Comparison of ENCODE assay signal across 8 cellular contexts in the genomic region with DNA sequence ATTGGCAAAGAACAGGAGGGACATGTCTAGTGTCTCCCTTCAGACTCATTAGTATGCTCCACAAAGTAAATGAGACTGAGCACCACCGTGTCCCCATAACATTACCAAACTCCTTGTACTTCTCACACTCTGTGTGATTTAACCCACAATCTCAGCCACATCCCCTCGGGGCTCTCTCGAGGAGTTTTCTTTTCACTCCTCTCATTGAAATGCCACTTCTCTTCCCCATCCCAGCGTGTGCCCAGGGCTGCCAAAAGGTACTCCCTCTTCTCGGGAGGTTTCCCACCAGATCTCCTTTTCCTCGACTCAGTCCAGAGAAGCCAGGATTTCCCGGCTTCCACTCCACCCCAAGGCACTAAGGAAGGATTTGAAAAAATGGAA. TPM values are rescaled to one million over a fixed set of nuclear protein-coding genes. Genes with fewer than 3 reads are reported as not detected.
DNase-seq lines count a peak whose midpoint lies in the region; ATAC-seq lines count a peak whose summit lies in the region.

No MANE protein-coding gene starts in this region.

- H3K9me3 ChIP-seq in esophagus (ENCODE audit: control insufficient read depth in 2 of 2, insufficient read depth in 1 of 2, low read depth in 1 of 2, low read length in 1 of 2) (no peaks in the 10 kb centered on the region), neuronal stem cell (replicated peaks in 1 of 2; ENCODE audit: control insufficient read depth in 2 of 2, insufficient read depth in 1 of 2, low read depth in 1 of 2, low read length in 2 of 2) (no peaks in the 10 kb centered on the region)

- CTCF ChIA-PET in T-cell (lab: Charles Lee) = interaction anchor here in 1 of 2 donors (1.4 kb wide), 1 partner anchor 38 kb away, joined by 4 read pairs; no protein-coding TSS in a partner anchor

- no peaks in the 10 kb centered on the region for H3K36me3 Mint-ChIP-seq in T-cell

- H3K4me2 ChIP-seq in neuronal stem cell (ENCODE audit: insufficient read depth, low read length, poor library complexity, severe bottlenecking) = peak overlapping the region; percentile 61

- peak overlapping the region; percentile 79 to 90 (median 85) for H3K4me3 Mint-ChIP-seq in T-cell

- peak overlapping the region; percentile 95 for H2BK5ac ChIP-seq in neuronal stem cell (ENCODE audit: low read length)

- H3K14ac ChIP-seq in neuronal stem cell (ENCODE audit: low read length) = peak overlapping the region; percentile 17

- H3K36me3 ChIP-seq in esophagus (ENCODE audit: control insufficient read depth in 2 of 2, insufficient read depth in 2 of 2, low read length in 1 of 2) = no peaks in the 10 kb centered on the region
- H3K36me3 ChIP-seq in neuronal stem cell (replicated peaks in 1 of 2; ENCODE audit: control insufficient read depth in 2 of 2, insufficient read depth in 2 of 2, low read length in 2 of 2) = peaks cover 0 to 20% of the 10 kb centered on the region in 2 donors

- H3K4me3 ChIP-seq in esophagus (ENCODE audit: low read depth in 1 of 2, low read length in 2 of 2) = peak overlapping the region; percentile 82 to 96
- H3K4me3 ChIP-seq in neuronal stem cell (ENCODE audit: low read length in 2 of 2) = peak overlapping the region; percentile 69 to 99

- peak overlapping the region; percentile 98 for H3K18ac ChIP-seq in neuronal stem cell (ENCODE audit: low read length)

- H3K27me3 ChIP-seq in esophagus (ENCODE audit: control insufficient read depth in 1 of 2, insufficient read depth in 2 of 2, low read length in 2 of 2) (no peaks in the 10 kb centered on the region), neuronal stem cell (ENCODE audit: control insufficient read depth in 3 of 3, insufficient read depth in 3 of 3, low read depth in 1 of 3, low read length in 3 of 3) (no peaks in the 10 kb centered on the region)

- H2AFZ ChIP-seq in neuronal stem cell (ENCODE audit: low read length) = peak overlapping the region; percentile 92

- H3K27ac ChIP-seq in esophagus (ENCODE audit: low read depth in 2 of 2, low read length in 1 of 2) (peak overlapping the region; percentile 89 to 90), neuronal stem cell (replicated peaks; ENCODE audit: low read length) (peak overlapping the region; percentile 92)

- peak in 3 of 4 experiments; percentile 13 to 55 (median 13) for ATAC-seq in T-cell (replicated peaks in 1 of 4)

- H2BK12ac ChIP-seq in neuronal stem cell (ENCODE audit: low read length) = no peak overlapping the region

- H3K9ac ChIP-seq in neuronal stem cell (ENCODE audit: low read depth, low read length, poor library complexity) = peak overlapping the region; percentile 95

- no peak overlapping the region for H2BK120ac ChIP-seq in neuronal stem cell (ENCODE audit: low read depth, low read length)

- peak; percentile 57 for DNase-seq in activated CD8-positive, alpha-beta memory T cell treated with anti-CD3 and anti-CD28 coated beads for 24 hours
- no peak for DNase-seq in activated CD8-positive, alpha-beta memory T cell treated with anti-CD3 and anti-CD28 coated beads, Interleukin-2, amount 50 U/mL, for 48 hours
- DNase-seq in T-cell (peak in 10 of 34 experiments; percentile 3 to 26 (median 6)), neuronal stem cell (ENCODE audit: low spot score) (no peak), cerebellar nuclear complex (lab: John Stamatoyannopoulos, UW) (no peak), NCI-H526 (lab: John Stamatoyannopoulos, UW) (no peak), NCI-H774 (lab: John Stamatoyannopoulos, UW) (no peak)

- peaks cover 2% of the 10 kb centered on the region for H3K79me1 ChIP-seq in neuronal stem cell (ENCODE audit: low read depth, low read length)

- H3K9me3 Mint-ChIP-seq in T-cell = no peaks in the 10 kb centered on the region

- 1% methylated on average over 7 of the region's 7 CpGs for WGBS in esophagus, 2 donors
- WGBS in neuronal stem cell (ENCODE audit: extremely low coverage in 2 of 2, insufficient read length in 2 of 2, insufficient replicate concordance in 1 of 2), 2 donors = no CpG with 5 or more reads among the region's 7 CpGs

- H3K27me3 Mint-ChIP-seq in T-cell = peaks cover 0 to 23% of the 10 kb centered on the region in 2 donors

- peaks cover 20 to 26% (median 26%) of the 10 kb centered on the region in 3 donors for H3K4me1 Mint-ChIP-seq in T-cell

- peak overlapping the region; percentile 10 for H3K4ac ChIP-seq in neuronal stem cell (ENCODE audit: low read length)

- H3K27ac Mint-ChIP-seq in T-cell = peak overlapping the region; percentile 66 to 72

- POLR2A ChIA-PET in T-cell (lab: Charles Lee) = no interaction called here

- no peak overlapping the region for H2BK15ac ChIP-seq in neuronal stem cell (ENCODE audit: low read length)

- no peak overlapping the region for H4K8ac ChIP-seq in neuronal stem cell (ENCODE audit: low read depth, low read length)

- peak overlapping the region; percentile 95 for H2AK5ac ChIP-seq in neuronal stem cell (ENCODE audit: low read depth, low read length)

- H3K23ac ChIP-seq in neuronal stem cell (ENCODE audit: low read depth, low read length, poor library complexity) = peak overlapping the region; percentile 80

- H4K91ac ChIP-seq in neuronal stem cell (ENCODE audit: low read depth, low read length, poor library complexity) = no peak overlapping the region

- peaks cover 0 to 2% of the 10 kb centered on the region in 2 donors for H3K4me1 ChIP-seq in esophagus (ENCODE audit: control insufficient read depth in 2 of 2, insufficient read depth in 2 of 2, low read length in 1 of 2)
- H3K4me1 ChIP-seq in neuronal stem cell (ENCODE audit: control insufficient read depth in 2 of 2, insufficient read depth in 1 of 2, low read depth in 1 of 2, low read length in 2 of 2) = peaks cover 12 to 17% of the 10 kb centered on the region in 2 donors

RNA-seq across cellular contexts. Expression of a gene that starts 1.1 kb away (rescaled TPM):
- 1 to 10 TPM in 3 of 5 donors, under 1 TPM in 2; 0.73 to 1.5 (median 1.4) TPM for total RNA-seq in T-cell
- polyA plus RNA-seq in esophagus = 10 to 100 TPM; 22.6 to 31.1 TPM
- polyA plus RNA-seq in neuronal stem cell (2013, experiment 1 of 2) = 133 TPM
- 132 TPM for polyA plus RNA-seq in neuronal stem cell (2013, experiment 2 of 2)
